ENCODE assay signal across 1 cellular context in the genomic region with DNA sequence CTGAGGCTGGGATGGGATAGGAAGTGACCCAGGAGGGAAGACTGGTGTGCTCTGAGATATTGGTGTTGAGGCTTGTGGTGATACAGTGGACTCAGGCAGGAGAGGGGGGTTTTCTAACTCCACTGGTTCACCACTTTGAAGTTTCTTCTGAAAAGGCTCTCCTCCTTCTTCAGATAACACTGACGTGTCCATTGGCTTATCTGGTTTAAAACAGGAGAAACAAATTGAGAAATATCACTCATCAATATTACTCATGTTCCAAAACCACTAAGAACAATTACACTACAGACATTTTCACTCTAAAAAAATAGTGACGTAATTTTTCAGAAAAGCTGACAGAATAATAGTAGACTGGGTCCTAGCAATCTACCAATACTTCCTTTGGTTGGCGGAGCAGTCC.
TF ChIP-seq lines count a peak whose summit lies in the region.

No MANE protein-coding gene starts in this region.

TF ChIP-seq in K562, 482 proteins besides CTCF, POLR2A, EP300 and RAD21 (continued from another document and continues in another):
- TF ChIP-seq ATF1 (CRISPR knock-in tag; IDR thresholded peaks at IDR 0.05) = no peak
- peak; percentile 59 for TF ChIP-seq ATF1 (tag; IDR thresholded peaks at IDR 0.05)
- TF ChIP-seq RHOXF2B (CRISPR knock-in tag; conservative IDR thresholded peaks at IDR 0.05) = no peak
- TF ChIP-seq, protein P1, sequence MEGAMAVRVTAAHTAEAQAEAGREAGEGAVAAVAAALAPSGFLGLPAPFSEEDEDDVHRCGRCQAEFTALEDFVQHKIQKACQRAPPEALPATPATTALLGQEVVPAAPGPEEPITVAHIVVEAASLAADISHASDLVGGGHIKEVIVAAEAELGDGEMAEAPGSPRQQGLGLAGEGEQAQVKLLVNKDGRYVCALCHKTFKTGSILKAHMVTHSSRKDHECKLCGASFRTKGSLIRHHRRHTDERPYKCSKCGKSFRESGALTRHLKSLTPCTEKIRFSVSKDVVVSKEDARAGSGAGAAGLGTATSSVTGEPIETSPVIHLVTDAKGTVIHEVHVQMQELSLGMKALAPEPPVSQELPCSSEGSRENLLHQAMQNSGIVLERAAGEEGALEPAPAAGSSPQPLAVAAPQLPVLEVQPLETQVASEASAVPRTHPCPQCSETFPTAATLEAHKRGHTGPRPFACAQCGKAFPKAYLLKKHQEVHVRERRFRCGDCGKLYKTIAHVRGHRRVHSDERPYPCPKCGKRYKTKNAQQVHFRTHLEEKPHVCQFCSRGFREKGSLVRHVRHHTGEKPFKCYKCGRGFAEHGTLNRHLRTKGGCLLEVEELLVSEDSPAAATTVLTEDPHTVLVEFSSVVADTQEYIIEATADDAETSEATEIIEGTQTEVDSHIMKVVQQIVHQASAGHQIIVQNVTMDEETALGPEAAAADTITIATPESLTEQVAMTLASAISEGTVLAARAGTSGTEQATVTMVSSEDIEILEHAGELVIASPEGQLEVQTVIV (CRISPR knock-in tag; IDR thresholded peaks at IDR 0.05; ENCODE audit: borderline replicate concordance) = no peak
- TF ChIP-seq KHSRP (IDR thresholded peaks at IDR 0.05) = no peak
- no peak for TF ChIP-seq NONO (IDR thresholded peaks at IDR 0.05; ENCODE audit: low read depth in 2 of 2, low read length in 1 of 2)
- TF ChIP-seq XRCC4 (IDR thresholded peaks at IDR 0.05; ENCODE audit: extremely low read depth, insufficient read depth, insufficient read length) = no peak
- no peak for TF ChIP-seq U2AF1 (optimal IDR thresholded peaks at IDR 0.05; ENCODE audit: low read depth, low read length)
- TF ChIP-seq, protein P2, sequence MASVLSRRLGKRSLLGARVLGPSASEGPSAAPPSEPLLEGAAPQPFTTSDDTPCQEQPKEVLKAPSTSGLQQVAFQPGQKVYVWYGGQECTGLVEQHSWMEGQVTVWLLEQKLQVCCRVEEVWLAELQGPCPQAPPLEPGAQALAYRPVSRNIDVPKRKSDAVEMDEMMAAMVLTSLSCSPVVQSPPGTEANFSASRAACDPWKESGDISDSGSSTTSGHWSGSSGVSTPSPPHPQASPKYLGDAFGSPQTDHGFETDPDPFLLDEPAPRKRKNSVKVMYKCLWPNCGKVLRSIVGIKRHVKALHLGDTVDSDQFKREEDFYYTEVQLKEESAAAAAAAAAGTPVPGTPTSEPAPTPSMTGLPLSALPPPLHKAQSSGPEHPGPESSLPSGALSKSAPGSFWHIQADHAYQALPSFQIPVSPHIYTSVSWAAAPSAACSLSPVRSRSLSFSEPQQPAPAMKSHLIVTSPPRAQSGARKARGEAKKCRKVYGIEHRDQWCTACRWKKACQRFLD (CRISPR knock-in tag; IDR thresholded peaks at IDR 0.05) = no peak
- TF ChIP-seq CBX1 (IDR thresholded peaks at IDR 0.05; ENCODE audit: low read depth) = no peak
- no peak for TF ChIP-seq NRF1 (conservative IDR thresholded peaks at IDR 0.05 in 1 of 2, IDR thresholded peaks at IDR 0.05 in 1 of 2)
- TF ChIP-seq BDP1 (IDR thresholded peaks at IDR 0.05; ENCODE audit: insufficient read depth, insufficient read length) = no peak
- no peak for TF ChIP-seq FIP1L1 (IDR thresholded peaks at IDR 0.05; ENCODE audit: low read depth, low read length, poor library complexity, severe bottlenecking)
- TF ChIP-seq, protein P3, sequence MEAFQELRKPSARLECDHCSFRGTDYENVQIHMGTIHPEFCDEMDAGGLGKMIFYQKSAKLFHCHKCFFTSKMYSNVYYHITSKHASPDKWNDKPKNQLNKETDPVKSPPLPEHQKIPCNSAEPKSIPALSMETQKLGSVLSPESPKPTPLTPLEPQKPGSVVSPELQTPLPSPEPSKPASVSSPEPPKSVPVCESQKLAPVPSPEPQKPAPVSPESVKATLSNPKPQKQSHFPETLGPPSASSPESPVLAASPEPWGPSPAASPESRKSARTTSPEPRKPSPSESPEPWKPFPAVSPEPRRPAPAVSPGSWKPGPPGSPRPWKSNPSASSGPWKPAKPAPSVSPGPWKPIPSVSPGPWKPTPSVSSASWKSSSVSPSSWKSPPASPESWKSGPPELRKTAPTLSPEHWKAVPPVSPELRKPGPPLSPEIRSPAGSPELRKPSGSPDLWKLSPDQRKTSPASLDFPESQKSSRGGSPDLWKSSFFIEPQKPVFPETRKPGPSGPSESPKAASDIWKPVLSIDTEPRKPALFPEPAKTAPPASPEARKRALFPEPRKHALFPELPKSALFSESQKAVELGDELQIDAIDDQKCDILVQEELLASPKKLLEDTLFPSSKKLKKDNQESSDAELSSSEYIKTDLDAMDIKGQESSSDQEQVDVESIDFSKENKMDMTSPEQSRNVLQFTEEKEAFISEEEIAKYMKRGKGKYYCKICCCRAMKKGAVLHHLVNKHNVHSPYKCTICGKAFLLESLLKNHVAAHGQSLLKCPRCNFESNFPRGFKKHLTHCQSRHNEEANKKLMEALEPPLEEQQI (IDR thresholded peaks at IDR 0.05) = no peak
- TF ChIP-seq, protein P4, sequence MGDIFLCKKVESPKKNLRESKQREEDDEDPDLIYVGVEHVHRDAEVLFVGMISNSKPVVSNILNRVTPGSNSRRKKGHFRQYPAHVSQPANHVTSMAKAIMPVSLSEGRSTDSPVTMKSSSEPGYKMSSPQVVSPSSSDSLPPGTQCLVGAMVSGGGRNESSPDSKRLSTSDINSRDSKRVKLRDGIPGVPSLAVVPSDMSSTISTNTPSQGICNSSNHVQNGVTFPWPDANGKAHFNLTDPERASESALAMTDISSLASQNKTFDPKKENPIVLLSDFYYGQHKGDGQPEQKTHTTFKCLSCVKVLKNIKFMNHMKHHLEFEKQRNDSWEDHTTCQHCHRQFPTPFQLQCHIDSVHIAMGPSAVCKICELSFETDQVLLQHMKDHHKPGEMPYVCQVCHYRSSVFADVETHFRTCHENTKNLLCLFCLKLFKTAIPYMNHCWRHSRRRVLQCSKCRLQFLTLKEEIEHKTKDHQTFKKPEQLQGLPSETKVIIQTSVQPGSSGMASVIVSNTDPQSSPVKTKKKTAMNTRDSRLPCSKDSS (IDR thresholded peaks at IDR 0.05; ENCODE audit: low read depth, partially characterized antibody) = no peak
- TF ChIP-seq, protein P5, sequence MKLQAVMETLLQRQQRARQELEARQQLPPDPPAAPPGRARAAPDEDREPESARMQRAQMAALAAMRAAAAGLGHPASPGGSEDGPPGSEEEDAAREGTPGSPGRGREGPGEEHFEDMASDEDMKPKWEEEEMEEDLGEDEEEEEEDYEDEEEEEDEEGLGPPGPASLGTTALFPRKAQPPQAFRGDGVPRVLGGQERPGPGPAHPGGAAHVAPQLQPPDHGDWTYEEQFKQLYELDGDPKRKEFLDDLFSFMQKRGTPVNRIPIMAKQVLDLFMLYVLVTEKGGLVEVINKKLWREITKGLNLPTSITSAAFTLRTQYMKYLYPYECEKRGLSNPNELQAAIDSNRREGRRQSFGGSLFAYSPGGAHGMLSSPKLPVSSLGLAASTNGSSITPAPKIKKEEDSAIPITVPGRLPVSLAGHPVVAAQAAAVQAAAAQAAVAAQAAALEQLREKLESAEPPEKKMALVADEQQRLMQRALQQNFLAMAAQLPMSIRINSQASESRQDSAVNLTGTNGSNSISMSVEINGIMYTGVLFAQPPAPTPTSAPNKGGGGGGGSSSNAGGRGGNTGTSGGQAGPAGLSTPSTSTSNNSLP (IDR thresholded peaks at IDR 0.05; ENCODE audit: borderline replicate concordance, low read depth, low read length) = no peak
- TF ChIP-seq HNRNPK (IDR thresholded peaks at IDR 0.05; ENCODE audit: low read depth, low read length, poor library complexity, severe bottlenecking) = no peak
- no peak; a peak in 1 of 4 replicates for TF ChIP-seq KDM1A (IDR thresholded peaks at IDR 0.05)
- TF ChIP-seq ZNF263 (CRISPR knock-in tag; IDR thresholded peaks at IDR 0.05; ENCODE audit: borderline replicate concordance) = no peak
- TF ChIP-seq ZNF23 (CRISPR knock-in tag; IDR thresholded peaks at IDR 0.05) = no peak
- TF ChIP-seq ZNF212 (CRISPR knock-in tag; IDR thresholded peaks at IDR 0.05) = no peak
- peak; percentile 54 for TF ChIP-seq TAL1 (IDR thresholded peaks at IDR 0.05)
- TF ChIP-seq, protein P6, sequence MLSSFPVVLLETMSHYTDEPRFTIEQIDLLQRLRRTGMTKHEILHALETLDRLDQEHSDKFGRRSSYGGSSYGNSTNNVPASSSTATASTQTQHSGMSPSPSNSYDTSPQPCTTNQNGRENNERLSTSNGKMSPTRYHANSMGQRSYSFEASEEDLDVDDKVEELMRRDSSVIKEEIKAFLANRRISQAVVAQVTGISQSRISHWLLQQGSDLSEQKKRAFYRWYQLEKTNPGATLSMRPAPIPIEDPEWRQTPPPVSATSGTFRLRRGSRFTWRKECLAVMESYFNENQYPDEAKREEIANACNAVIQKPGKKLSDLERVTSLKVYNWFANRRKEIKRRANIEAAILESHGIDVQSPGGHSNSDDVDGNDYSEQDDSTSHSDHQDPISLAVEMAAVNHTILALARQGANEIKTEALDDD (IDR thresholded peaks at IDR 0.05) = peak; percentile 40; the same call in 1 of the 2 replicates
- TF ChIP-seq, protein P7, sequence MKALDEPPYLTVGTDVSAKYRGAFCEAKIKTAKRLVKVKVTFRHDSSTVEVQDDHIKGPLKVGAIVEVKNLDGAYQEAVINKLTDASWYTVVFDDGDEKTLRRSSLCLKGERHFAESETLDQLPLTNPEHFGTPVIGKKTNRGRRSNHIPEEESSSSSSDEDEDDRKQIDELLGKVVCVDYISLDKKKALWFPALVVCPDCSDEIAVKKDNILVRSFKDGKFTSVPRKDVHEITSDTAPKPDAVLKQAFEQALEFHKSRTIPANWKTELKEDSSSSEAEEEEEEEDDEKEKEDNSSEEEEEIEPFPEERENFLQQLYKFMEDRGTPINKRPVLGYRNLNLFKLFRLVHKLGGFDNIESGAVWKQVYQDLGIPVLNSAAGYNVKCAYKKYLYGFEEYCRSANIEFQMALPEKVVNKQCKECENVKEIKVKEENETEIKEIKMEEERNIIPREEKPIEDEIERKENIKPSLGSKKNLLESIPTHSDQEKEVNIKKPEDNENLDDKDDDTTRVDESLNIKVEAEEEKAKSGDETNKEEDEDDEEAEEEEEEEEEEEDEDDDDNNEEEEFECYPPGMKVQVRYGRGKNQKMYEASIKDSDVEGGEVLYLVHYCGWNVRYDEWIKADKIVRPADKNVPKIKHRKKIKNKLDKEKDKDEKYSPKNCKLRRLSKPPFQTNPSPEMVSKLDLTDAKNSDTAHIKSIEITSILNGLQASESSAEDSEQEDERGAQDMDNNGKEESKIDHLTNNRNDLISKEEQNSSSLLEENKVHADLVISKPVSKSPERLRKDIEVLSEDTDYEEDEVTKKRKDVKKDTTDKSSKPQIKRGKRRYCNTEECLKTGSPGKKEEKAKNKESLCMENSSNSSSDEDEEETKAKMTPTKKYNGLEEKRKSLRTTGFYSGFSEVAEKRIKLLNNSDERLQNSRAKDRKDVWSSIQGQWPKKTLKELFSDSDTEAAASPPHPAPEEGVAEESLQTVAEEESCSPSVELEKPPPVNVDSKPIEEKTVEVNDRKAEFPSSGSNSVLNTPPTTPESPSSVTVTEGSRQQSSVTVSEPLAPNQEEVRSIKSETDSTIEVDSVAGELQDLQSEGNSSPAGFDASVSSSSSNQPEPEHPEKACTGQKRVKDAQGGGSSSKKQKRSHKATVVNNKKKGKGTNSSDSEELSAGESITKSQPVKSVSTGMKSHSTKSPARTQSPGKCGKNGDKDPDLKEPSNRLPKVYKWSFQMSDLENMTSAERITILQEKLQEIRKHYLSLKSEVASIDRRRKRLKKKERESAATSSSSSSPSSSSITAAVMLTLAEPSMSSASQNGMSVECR (CRISPR knock-in tag; IDR thresholded peaks at IDR 0.05) = no peak
- TF ChIP-seq, protein P8, sequence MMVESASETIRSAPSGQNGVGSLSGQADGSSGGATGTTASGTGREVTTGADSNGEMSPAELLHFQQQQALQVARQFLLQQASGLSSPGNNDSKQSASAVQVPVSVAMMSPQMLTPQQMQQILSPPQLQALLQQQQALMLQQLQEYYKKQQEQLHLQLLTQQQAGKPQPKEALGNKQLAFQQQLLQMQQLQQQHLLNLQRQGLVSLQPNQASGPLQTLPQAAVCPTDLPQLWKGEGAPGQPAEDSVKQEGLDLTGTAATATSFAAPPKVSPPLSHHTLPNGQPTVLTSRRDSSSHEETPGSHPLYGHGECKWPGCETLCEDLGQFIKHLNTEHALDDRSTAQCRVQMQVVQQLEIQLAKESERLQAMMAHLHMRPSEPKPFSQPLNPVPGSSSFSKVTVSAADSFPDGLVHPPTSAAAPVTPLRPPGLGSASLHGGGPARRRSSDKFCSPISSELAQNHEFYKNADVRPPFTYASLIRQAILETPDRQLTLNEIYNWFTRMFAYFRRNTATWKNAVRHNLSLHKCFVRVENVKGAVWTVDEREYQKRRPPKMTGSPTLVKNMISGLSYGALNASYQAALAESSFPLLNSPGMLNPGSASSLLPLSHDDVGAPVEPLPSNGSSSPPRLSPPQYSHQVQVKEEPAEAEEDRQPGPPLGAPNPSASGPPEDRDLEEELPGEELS (CRISPR knock-in tag; IDR thresholded peaks at IDR 0.05; ENCODE audit: borderline replicate concordance) = no peak
- TF ChIP-seq, protein P9, sequence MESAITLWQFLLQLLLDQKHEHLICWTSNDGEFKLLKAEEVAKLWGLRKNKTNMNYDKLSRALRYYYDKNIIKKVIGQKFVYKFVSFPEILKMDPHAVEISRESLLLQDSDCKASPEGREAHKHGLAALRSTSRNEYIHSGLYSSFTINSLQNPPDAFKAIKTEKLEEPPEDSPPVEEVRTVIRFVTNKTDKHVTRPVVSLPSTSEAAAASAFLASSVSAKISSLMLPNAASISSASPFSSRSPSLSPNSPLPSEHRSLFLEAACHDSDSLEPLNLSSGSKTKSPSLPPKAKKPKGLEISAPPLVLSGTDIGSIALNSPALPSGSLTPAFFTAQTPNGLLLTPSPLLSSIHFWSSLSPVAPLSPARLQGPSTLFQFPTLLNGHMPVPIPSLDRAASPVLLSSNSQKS (CRISPR knock-in tag; IDR thresholded peaks at IDR 0.05) = no peak
- TF ChIP-seq, protein P10, sequence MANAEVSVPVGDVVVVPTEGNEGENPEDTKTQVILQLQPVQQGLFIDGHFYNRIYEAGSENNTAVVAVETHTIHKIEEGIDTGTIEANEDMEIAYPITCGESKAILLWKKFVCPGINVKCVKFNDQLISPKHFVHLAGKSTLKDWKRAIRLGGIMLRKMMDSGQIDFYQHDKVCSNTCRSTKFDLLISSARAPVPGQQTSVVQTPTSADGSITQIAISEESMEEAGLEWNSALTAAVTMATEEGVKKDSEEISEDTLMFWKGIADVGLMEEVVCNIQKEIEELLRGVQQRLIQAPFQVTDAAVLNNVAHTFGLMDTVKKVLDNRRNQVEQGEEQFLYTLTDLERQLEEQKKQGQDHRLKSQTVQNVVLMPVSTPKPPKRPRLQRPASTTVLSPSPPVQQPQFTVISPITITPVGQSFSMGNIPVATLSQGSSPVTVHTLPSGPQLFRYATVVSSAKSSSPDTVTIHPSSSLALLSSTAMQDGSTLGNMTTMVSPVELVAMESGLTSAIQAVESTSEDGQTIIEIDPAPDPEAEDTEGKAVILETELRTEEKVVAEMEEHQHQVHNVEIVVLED (CRISPR knock-in tag; IDR thresholded peaks at IDR 0.05) = no peak
- no peak for TF ChIP-seq NEUROD1 (IDR thresholded peaks at IDR 0.05; ENCODE audit: borderline replicate concordance, low read depth, low read length, partially characterized antibody)
- TF ChIP-seq GATA2 (CRISPR knock-in tag; IDR thresholded peaks at IDR 0.05) = peak; percentile 48; the same call in 1 of the 2 replicates
- TF ChIP-seq FOXJ2 (tag; IDR thresholded peaks at IDR 0.05) = no peak
- TF ChIP-seq ETV1 (tag; conservative IDR thresholded peaks at IDR 0.05; ENCODE audit: low read depth) = no peak
- 0 out of 2 replicates have a peak, but pooled peaks have one; percentile 62 for TF ChIP-seq SMARCC2 (IDR thresholded peaks at IDR 0.05; ENCODE audit: low read depth)
- peak; percentile 46; the same call in 1 of the 2 replicates for TF ChIP-seq PML (IDR thresholded peaks at IDR 0.05; ENCODE audit: low read length)
- no peak for TF ChIP-seq ZNF24 (IDR thresholded peaks at IDR 0.05)
- TF ChIP-seq NCOA2 (IDR thresholded peaks at IDR 0.05; ENCODE audit: partially characterized antibody in 2 of 2) = no peak
- TF ChIP-seq ZNF507 (tag; conservative IDR thresholded peaks at IDR 0.05) = no peak
- no peak for TF ChIP-seq HSF4 (CRISPR knock-in tag; IDR thresholded peaks at IDR 0.05; ENCODE audit: borderline replicate concordance)
- TF ChIP-seq SIN3B (IDR thresholded peaks at IDR 0.05; ENCODE audit: low read depth) = no peak
- TF ChIP-seq SETDB1 (IDR thresholded peaks at IDR 0.05; ENCODE audit: low read length) = no peak
